1 cellular context compared by ENCODE assay signal in the genomic region with DNA sequence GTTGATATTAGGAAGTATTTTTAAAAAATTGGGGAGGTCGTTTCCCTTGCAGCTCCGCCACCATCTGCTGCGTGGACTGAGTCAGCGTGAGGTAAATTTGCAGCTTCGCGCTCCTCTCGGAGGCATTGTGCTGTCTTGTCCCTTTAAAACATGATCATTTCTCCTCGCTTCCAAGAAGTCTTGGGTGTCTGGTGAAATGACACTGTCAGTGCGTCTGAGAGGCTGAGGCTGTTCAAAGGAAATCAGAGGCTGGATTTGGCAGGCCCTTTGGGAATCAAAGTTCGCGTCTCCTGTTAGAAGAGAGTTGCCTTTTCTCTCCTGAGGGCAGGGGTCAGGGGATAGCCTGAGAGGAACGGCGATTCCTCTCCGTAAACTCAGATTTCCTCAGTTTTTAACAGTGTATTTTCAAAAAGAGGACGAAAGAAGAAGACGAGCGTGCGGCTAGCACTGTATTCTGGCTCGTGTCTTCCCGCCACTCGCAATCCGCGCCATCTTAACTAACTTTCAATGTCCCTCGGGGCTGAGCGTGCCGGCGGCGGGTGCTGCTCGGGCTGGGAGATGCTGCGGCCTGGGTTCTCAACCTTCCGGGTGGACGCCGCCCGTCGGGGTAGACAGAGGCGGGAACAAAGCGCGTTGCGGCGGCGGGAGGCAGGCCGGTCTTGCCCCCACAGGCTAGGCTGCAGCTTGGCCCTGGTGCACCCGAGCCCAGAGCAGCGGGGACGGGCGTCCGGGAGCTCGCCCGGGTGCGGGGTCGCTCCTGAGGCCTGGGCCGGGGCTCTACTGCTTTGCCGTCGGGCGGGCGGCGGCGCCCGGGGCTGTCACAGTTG.
A peak's percentile ranks its signal among the peaks of the same experiment; 100 is the strongest.
TF ChIP-seq lines count a peak whose summit lies in the region.

No MANE protein-coding gene starts in this region.

TF ChIP-seq in GM23338, 12 proteins besides CTCF, POLR2A, EP300 and RAD21 (continued from another document):
- TF ChIP-seq, protein P1, sequence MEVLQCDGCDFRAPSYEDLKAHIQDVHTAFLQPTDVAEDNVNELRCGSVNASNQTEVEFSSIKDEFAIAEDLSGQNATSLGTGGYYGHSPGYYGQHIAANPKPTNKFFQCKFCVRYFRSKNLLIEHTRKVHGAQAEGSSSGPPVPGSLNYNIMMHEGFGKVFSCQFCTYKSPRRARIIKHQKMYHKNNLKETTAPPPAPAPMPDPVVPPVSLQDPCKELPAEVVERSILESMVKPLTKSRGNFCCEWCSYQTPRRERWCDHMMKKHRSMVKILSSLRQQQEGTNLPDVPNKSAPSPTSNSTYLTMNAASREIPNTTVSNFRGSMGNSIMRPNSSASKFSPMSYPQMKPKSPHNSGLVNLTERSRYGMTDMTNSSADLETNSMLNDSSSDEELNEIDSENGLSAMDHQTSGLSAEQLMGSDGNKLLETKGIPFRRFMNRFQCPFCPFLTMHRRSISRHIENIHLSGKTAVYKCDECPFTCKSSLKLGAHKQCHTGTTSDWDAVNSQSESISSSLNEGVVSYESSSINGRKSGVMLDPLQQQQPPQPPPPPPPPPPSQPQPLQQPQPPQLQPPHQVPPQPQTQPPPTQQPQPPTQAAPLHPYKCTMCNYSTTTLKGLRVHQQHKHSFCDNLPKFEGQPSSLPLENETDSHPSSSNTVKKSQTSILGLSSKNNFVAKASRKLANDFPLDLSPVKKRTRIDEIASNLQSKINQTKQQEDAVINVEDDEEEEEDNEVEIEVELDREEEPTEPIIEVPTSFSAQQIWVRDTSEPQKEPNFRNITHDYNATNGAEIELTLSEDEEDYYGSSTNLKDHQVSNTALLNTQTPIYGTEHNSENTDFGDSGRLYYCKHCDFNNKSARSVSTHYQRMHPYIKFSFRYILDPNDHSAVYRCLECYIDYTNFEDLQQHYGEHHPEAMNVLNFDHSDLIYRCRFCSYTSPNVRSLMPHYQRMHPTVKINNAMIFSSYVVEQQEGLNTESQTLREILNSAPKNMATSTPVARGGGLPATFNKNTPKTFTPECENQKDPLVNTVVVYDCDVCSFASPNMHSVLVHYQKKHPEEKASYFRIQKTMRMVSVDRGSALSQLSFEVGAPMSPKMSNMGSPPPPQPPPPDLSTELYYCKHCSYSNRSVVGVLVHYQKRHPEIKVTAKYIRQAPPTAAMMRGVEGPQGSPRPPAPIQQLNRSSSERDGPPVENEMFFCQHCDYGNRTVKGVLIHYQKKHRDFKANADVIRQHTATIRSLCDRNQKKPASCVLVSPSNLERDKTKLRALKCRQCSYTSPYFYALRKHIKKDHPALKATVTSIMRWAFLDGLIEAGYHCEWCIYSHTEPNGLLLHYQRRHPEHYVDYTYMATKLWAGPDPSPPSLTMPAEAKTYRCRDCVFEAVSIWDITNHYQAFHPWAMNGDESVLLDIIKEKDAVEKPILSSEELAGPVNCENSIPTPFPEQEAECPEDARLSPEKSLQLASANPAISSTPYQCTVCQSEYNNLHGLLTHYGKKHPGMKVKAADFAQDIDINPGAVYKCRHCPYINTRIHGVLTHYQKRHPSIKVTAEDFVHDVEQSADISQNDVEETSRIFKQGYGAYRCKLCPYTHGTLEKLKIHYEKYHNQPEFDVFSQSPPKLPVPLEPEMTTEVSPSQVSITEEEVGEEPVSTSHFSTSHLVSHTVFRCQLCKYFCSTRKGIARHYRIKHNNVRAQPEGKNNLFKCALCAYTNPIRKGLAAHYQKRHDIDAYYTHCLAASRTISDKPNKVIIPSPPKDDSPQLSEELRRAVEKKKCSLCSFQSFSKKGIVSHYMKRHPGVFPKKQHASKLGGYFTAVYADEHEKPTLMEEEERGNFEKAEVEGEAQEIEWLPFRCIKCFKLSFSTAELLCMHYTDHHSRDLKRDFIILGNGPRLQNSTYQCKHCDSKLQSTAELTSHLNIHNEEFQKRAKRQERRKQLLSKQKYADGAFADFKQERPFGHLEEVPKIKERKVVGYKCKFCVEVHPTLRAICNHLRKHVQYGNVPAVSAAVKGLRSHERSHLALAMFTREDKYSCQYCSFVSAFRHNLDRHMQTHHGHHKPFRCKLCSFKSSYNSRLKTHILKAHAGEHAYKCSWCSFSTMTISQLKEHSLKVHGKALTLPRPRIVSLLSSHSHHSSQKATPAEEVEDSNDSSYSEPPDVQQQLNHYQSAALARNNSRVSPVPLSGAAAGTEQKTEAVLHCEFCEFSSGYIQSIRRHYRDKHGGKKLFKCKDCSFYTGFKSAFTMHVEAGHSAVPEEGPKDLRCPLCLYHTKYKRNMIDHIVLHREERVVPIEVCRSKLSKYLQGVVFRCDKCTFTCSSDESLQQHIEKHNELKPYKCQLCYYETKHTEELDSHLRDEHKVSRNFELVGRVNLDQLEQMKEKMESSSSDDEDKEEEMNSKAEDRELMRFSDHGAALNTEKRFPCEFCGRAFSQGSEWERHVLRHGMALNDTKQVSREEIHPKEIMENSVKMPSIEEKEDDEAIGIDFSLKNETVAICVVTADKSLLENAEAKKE (CRISPR knock-in tag; IDR thresholded peaks at IDR 0.05) = no peak
- no peak for TF ChIP-seq ZNF331 (CRISPR knock-in tag; IDR thresholded peaks at IDR 0.05; ENCODE audit: low read depth)
- TF ChIP-seq NANOG (IDR thresholded peaks at IDR 0.05; ENCODE audit: borderline replicate concordance) = no peak
- TF ChIP-seq CREB1 (CRISPR knock-in tag; IDR thresholded peaks at IDR 0.05; ENCODE audit: low read depth) = no peak
- no peak for TF ChIP-seq ZNF114 (CRISPR knock-in tag; IDR thresholded peaks at IDR 0.05)
- TF ChIP-seq EZH2 (IDR thresholded peaks at IDR 0.05; ENCODE audit: low read depth, unreplicated experiment) = peak; percentile 98
- TF ChIP-seq, protein P2, sequence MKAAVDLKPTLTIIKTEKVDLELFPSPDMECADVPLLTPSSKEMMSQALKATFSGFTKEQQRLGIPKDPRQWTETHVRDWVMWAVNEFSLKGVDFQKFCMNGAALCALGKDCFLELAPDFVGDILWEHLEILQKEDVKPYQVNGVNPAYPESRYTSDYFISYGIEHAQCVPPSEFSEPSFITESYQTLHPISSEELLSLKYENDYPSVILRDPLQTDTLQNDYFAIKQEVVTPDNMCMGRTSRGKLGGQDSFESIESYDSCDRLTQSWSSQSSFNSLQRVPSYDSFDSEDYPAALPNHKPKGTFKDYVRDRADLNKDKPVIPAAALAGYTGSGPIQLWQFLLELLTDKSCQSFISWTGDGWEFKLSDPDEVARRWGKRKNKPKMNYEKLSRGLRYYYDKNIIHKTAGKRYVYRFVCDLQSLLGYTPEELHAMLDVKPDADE (IDR thresholded peaks at IDR 0.05) = no peak
- peak; percentile 94 for TF ChIP-seq EZH2phosphoT487 (IDR thresholded peaks at IDR 0.05; ENCODE audit: unreplicated experiment)
- no peak for TF ChIP-seq STAT1 (IDR thresholded peaks at IDR 0.05; ENCODE audit: unreplicated experiment)
